Comparison of ENCODE assay signal across 1 cellular context in genomic region chr6:168090064-168090690, GRCh38.
TF ChIP-seq lines count a peak whose summit lies in the region.

No MANE protein-coding gene starts in this region.

TF ChIP-seq in H1, 55 proteins besides CTCF, POLR2A, EP300 and RAD21:
- no peak for TF ChIP-seq KDM5A (IDR thresholded peaks at IDR 0.05; ENCODE audit: low read length)
- no peak for TF ChIP-seq GTF2F1 (IDR thresholded peaks at IDR 0.05; ENCODE audit: borderline replicate concordance, low read depth, low read length)
- 0 out of 2 replicates have a peak, but pooled peaks have one; percentile 37 for TF ChIP-seq KDM1A (IDR thresholded peaks at IDR 0.05; ENCODE audit: borderline replicate concordance, low read length)
- no peak for TF ChIP-seq FOSL1 (IDR thresholded peaks at IDR 0.05; ENCODE audit: insufficient read depth, low read depth, low read length)
- TF ChIP-seq JUND (IDR thresholded peaks at IDR 0.05; ENCODE audit: low read length): no peak
- TF ChIP-seq POU5F1 (IDR thresholded peaks at IDR 0.05; ENCODE audit: low read depth, low read length): no peak
